1 cellular context compared by ENCODE assay signal in genomic region chr6:75601608-75602163, GRCh38.
TF ChIP-seq lines count a peak whose summit lies in the region.

A gene with protein sequence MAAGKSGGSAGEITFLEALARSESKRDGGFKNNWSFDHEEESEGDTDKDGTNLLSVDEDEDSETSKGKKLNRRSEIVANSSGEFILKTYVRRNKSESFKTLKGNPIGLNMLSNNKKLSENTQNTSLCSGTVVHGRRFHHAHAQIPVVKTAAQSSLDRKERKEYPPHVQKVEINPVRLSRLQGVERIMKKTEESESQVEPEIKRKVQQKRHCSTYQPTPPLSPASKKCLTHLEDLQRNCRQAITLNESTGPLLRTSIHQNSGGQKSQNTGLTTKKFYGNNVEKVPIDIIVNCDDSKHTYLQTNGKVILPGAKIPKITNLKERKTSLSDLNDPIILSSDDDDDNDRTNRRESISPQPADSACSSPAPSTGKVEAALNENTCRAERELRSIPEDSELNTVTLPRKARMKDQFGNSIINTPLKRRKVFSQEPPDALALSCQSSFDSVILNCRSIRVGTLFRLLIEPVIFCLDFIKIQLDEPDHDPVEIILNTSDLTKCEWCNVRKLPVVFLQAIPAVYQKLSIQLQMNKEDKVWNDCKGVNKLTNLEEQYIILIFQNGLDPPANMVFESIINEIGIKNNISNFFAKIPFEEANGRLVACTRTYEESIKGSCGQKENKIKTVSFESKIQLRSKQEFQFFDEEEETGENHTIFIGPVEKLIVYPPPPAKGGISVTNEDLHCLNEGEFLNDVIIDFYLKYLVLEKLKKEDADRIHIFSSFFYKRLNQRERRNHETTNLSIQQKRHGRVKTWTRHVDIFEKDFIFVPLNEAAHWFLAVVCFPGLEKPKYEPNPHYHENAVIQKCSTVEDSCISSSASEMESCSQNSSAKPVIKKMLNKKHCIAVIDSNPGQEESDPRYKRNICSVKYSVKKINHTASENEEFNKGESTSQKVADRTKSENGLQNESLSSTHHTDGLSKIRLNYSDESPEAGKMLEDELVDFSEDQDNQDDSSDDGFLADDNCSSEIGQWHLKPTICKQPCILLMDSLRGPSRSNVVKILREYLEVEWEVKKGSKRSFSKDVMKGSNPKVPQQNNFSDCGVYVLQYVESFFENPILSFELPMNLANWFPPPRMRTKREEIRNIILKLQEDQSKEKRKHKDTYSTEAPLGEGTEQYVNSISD (plus strand): TSS chr6:75601880. CDS start chr6:75602525, 645 bp downstream.

TF ChIP-seq in HepG2, 621 proteins besides CTCF, POLR2A, EP300 and RAD21 (continued from another document and continues in another):
- no peak for TF ChIP-seq STAT6 (CRISPR knock-in tag; IDR thresholded peaks at IDR 0.05; ENCODE audit: borderline replicate concordance)
- TF ChIP-seq ZNF781 (CRISPR knock-in tag; IDR thresholded peaks at IDR 0.05; ENCODE audit: borderline replicate concordance, not compliant biosample characterization): no peak
- TF ChIP-seq NPAS2 (CRISPR knock-in tag; IDR thresholded peaks at IDR 0.05; ENCODE audit: borderline replicate concordance): no peak
- peak; percentile 48; the same call in 1 of the 2 replicates for TF ChIP-seq TARDBP (CRISPR knock-in tag; IDR thresholded peaks at IDR 0.05)
- TF ChIP-seq MIXL1 (CRISPR knock-in tag; IDR thresholded peaks at IDR 0.05): no peak
- no peak for TF ChIP-seq ZNF570 (CRISPR knock-in tag; IDR thresholded peaks at IDR 0.05; ENCODE audit: borderline replicate concordance)
- no peak for TF ChIP-seq GABPA (IDR thresholded peaks at IDR 0.05; ENCODE audit: low read depth, low read length)
- no peak for TF ChIP-seq GABPA (CRISPR knock-in tag; IDR thresholded peaks at IDR 0.05; ENCODE audit: low read depth)
- TF ChIP-seq ZNF44 (CRISPR knock-in tag; IDR thresholded peaks at IDR 0.05): no peak
- TF ChIP-seq EED (CRISPR knock-in tag; IDR thresholded peaks at IDR 0.05): peak; percentile 93; the same call in 1 of the 2 replicates
- no peak for TF ChIP-seq PHB2 (IDR thresholded peaks at IDR 0.05; ENCODE audit: partially characterized antibody)
- TF ChIP-seq, protein P1, sequence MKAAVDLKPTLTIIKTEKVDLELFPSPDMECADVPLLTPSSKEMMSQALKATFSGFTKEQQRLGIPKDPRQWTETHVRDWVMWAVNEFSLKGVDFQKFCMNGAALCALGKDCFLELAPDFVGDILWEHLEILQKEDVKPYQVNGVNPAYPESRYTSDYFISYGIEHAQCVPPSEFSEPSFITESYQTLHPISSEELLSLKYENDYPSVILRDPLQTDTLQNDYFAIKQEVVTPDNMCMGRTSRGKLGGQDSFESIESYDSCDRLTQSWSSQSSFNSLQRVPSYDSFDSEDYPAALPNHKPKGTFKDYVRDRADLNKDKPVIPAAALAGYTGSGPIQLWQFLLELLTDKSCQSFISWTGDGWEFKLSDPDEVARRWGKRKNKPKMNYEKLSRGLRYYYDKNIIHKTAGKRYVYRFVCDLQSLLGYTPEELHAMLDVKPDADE (CRISPR knock-in tag; IDR thresholded peaks at IDR 0.05): no peak
- no peak for TF ChIP-seq ATM (IDR thresholded peaks at IDR 0.05; ENCODE audit: borderline replicate concordance)
- TF ChIP-seq, protein P2, sequence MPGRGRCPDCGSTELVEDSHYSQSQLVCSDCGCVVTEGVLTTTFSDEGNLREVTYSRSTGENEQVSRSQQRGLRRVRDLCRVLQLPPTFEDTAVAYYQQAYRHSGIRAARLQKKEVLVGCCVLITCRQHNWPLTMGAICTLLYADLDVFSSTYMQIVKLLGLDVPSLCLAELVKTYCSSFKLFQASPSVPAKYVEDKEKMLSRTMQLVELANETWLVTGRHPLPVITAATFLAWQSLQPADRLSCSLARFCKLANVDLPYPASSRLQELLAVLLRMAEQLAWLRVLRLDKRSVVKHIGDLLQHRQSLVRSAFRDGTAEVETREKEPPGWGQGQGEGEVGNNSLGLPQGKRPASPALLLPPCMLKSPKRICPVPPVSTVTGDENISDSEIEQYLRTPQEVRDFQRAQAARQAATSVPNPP (CRISPR knock-in tag; IDR thresholded peaks at IDR 0.05): 0 out of 2 replicates have a peak, but pooled peaks have one; percentile 69
- no peak; the same call in 1 of the 2 replicates for TF ChIP-seq GFI1 (CRISPR knock-in tag; IDR thresholded peaks at IDR 0.05; ENCODE audit: borderline replicate concordance)
- TF ChIP-seq FOXP4 (CRISPR knock-in tag; IDR thresholded peaks at IDR 0.05): no peak
- TF ChIP-seq CENPX (CRISPR knock-in tag; IDR thresholded peaks at IDR 0.05): 0 out of 2 replicates have a peak, but pooled peaks have one; percentile 12
- peak; percentile 36 for TF ChIP-seq SKI (IDR thresholded peaks at IDR 0.05; ENCODE audit: partially characterized antibody)
- peak; percentile 66 for TF ChIP-seq SMYD3 (CRISPR knock-in tag; IDR thresholded peaks at IDR 0.05)
- no peak for TF ChIP-seq RFXANK (CRISPR knock-in tag; IDR thresholded peaks at IDR 0.05)
- no peak for TF ChIP-seq HNRNPUL1 (IDR thresholded peaks at IDR 0.05; ENCODE audit: low read depth, low read length)
- TF ChIP-seq TFDP1 (CRISPR knock-in tag; IDR thresholded peaks at IDR 0.05; ENCODE audit: borderline replicate concordance): no peak
- peak; percentile 80; the same call in 1 of the 2 replicates for TF ChIP-seq SALL2 (CRISPR knock-in tag; IDR thresholded peaks at IDR 0.05)
- TF ChIP-seq ZNF451 (CRISPR knock-in tag; IDR thresholded peaks at IDR 0.05): no peak
- TF ChIP-seq, protein P3, sequence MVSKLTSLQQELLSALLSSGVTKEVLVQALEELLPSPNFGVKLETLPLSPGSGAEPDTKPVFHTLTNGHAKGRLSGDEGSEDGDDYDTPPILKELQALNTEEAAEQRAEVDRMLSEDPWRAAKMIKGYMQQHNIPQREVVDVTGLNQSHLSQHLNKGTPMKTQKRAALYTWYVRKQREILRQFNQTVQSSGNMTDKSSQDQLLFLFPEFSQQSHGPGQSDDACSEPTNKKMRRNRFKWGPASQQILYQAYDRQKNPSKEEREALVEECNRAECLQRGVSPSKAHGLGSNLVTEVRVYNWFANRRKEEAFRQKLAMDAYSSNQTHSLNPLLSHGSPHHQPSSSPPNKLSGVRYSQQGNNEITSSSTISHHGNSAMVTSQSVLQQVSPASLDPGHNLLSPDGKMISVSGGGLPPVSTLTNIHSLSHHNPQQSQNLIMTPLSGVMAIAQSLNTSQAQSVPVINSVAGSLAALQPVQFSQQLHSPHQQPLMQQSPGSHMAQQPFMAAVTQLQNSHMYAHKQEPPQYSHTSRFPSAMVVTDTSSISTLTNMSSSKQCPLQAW (CRISPR knock-in tag; IDR thresholded peaks at IDR 0.05): 0 out of 2 replicates have a peak, but pooled peaks have one; percentile 45
- TF ChIP-seq NKX3-1 (CRISPR knock-in tag; IDR thresholded peaks at IDR 0.05): 0 out of 2 replicates have a peak, but pooled peaks have one; percentile 6
- 0 out of 2 replicates have a peak, but pooled peaks have one; percentile 16 for TF ChIP-seq ZNF503 (CRISPR knock-in tag; IDR thresholded peaks at IDR 0.05)
- TF ChIP-seq ZFYVE20 (CRISPR knock-in tag; IDR thresholded peaks at IDR 0.05; ENCODE audit: borderline replicate concordance, low read depth): no peak
- TF ChIP-seq ZNF253 (CRISPR knock-in tag; IDR thresholded peaks at IDR 0.05; ENCODE audit: borderline replicate concordance): no peak; the same call in 1 of the 2 replicates
- no peak for TF ChIP-seq ZNF234 (CRISPR knock-in tag; conservative IDR thresholded peaks at IDR 0.05)
- TF ChIP-seq NFKBIZ (CRISPR knock-in tag; IDR thresholded peaks at IDR 0.05): no peak
- TF ChIP-seq, protein P4, sequence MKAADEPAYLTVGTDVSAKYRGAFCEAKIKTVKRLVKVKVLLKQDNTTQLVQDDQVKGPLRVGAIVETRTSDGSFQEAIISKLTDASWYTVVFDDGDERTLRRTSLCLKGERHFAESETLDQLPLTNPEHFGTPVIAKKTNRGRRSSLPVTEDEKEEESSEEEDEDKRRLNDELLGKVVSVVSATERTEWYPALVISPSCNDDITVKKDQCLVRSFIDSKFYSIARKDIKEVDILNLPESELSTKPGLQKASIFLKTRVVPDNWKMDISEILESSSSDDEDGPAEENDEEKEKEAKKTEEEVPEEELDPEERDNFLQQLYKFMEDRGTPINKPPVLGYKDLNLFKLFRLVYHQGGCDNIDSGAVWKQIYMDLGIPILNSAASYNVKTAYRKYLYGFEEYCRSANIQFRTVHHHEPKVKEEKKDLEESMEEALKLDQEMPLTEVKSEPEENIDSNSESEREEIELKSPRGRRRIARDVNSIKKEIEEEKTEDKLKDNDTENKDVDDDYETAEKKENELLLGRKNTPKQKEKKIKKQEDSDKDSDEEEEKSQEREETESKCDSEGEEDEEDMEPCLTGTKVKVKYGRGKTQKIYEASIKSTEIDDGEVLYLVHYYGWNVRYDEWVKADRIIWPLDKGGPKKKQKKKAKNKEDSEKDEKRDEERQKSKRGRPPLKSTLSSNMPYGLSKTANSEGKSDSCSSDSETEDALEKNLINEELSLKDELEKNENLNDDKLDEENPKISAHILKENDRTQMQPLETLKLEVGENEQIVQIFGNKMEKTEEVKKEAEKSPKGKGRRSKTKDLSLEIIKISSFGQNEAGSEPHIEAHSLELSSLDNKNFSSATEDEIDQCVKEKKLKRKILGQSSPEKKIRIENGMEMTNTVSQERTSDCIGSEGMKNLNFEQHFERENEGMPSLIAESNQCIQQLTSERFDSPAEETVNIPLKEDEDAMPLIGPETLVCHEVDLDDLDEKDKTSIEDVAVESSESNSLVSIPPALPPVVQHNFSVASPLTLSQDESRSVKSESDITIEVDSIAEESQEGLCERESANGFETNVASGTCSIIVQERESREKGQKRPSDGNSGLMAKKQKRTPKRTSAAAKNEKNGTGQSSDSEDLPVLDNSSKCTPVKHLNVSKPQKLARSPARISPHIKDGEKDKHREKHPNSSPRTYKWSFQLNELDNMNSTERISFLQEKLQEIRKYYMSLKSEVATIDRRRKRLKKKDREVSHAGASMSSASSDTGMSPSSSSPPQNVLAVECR (CRISPR knock-in tag; IDR thresholded peaks at IDR 0.05; ENCODE audit: borderline replicate concordance): peak; percentile 80; the same call in 1 of the 2 replicates
- TF ChIP-seq JUNB (CRISPR knock-in tag; IDR thresholded peaks at IDR 0.05; ENCODE audit: borderline replicate concordance): no peak
- 0 out of 2 replicates have a peak, but pooled peaks have one; percentile 49 for TF ChIP-seq ZNF124 (CRISPR knock-in tag; IDR thresholded peaks at IDR 0.05)
- TF ChIP-seq RARA (CRISPR knock-in tag; IDR thresholded peaks at IDR 0.05): peak; percentile 4; the same call in 1 of the 2 replicates
- no peak for TF ChIP-seq NR3C1 (CRISPR knock-in tag; IDR thresholded peaks at IDR 0.05)
- TF ChIP-seq ZNF558 (CRISPR knock-in tag; IDR thresholded peaks at IDR 0.05; ENCODE audit: borderline replicate concordance): peak; percentile 94; the same call in 1 of the 2 replicates
- 0 out of 2 replicates have a peak, but pooled peaks have one; percentile 42 for TF ChIP-seq ZSCAN30 (CRISPR knock-in tag; IDR thresholded peaks at IDR 0.05)
